Comparison of ENCODE assay signal across 1 cellular context in genomic region chr7:1473864-1474512, GRCh38.
TF ChIP-seq lines count a peak whose summit lies in the region.

No MANE protein-coding gene starts in this region.

TF ChIP-seq in K562, 482 proteins besides CTCF, POLR2A, EP300 and RAD21 (continued from another document and continues in another):
- peak; percentile 68 for TF ChIP-seq ZNF592 (IDR thresholded peaks at IDR 0.05)
- no peak for TF ChIP-seq NFYB (IDR thresholded peaks at IDR 0.05; ENCODE audit: extremely low read depth, insufficient read length)
- TF ChIP-seq ZFP91 (CRISPR knock-in tag; IDR thresholded peaks at IDR 0.05) = peak; percentile 66; the same call in 1 of the 2 replicates
- TF ChIP-seq MED1 (CRISPR knock-in tag; IDR thresholded peaks at IDR 0.05; ENCODE audit: borderline replicate concordance) = no peak
- peak; percentile 58; the same call in 1 of the 2 replicates for TF ChIP-seq ZKSCAN1 (IDR thresholded peaks at IDR 0.05; ENCODE audit: low read depth, low read length)
- no peak for TF ChIP-seq DDX20 (tag; IDR thresholded peaks at IDR 0.05; ENCODE audit: low read depth)
- TF ChIP-seq NR4A1 (CRISPR knock-in tag; IDR thresholded peaks at IDR 0.05) = no peak
- no peak for TF ChIP-seq NR4A1 (tag; IDR thresholded peaks at IDR 0.05)
- TF ChIP-seq HCFC1 (IDR thresholded peaks at IDR 0.05; ENCODE audit: low read depth, low read length) = peak; percentile 28; the same call in 1 of the 2 replicates
- 0 out of 2 replicates have a peak, but pooled peaks have one; percentile 33 for TF ChIP-seq SMARCA5 (IDR thresholded peaks at IDR 0.05)
- TF ChIP-seq BCL6 (CRISPR knock-in tag; IDR thresholded peaks at IDR 0.05) = no peak
- TF ChIP-seq ZNF408 (CRISPR knock-in tag; IDR thresholded peaks at IDR 0.05; ENCODE audit: low read depth) = no peak
- TF ChIP-seq TGIF2 (CRISPR knock-in tag; IDR thresholded peaks at IDR 0.05) = no peak
- TF ChIP-seq, protein P1, sequence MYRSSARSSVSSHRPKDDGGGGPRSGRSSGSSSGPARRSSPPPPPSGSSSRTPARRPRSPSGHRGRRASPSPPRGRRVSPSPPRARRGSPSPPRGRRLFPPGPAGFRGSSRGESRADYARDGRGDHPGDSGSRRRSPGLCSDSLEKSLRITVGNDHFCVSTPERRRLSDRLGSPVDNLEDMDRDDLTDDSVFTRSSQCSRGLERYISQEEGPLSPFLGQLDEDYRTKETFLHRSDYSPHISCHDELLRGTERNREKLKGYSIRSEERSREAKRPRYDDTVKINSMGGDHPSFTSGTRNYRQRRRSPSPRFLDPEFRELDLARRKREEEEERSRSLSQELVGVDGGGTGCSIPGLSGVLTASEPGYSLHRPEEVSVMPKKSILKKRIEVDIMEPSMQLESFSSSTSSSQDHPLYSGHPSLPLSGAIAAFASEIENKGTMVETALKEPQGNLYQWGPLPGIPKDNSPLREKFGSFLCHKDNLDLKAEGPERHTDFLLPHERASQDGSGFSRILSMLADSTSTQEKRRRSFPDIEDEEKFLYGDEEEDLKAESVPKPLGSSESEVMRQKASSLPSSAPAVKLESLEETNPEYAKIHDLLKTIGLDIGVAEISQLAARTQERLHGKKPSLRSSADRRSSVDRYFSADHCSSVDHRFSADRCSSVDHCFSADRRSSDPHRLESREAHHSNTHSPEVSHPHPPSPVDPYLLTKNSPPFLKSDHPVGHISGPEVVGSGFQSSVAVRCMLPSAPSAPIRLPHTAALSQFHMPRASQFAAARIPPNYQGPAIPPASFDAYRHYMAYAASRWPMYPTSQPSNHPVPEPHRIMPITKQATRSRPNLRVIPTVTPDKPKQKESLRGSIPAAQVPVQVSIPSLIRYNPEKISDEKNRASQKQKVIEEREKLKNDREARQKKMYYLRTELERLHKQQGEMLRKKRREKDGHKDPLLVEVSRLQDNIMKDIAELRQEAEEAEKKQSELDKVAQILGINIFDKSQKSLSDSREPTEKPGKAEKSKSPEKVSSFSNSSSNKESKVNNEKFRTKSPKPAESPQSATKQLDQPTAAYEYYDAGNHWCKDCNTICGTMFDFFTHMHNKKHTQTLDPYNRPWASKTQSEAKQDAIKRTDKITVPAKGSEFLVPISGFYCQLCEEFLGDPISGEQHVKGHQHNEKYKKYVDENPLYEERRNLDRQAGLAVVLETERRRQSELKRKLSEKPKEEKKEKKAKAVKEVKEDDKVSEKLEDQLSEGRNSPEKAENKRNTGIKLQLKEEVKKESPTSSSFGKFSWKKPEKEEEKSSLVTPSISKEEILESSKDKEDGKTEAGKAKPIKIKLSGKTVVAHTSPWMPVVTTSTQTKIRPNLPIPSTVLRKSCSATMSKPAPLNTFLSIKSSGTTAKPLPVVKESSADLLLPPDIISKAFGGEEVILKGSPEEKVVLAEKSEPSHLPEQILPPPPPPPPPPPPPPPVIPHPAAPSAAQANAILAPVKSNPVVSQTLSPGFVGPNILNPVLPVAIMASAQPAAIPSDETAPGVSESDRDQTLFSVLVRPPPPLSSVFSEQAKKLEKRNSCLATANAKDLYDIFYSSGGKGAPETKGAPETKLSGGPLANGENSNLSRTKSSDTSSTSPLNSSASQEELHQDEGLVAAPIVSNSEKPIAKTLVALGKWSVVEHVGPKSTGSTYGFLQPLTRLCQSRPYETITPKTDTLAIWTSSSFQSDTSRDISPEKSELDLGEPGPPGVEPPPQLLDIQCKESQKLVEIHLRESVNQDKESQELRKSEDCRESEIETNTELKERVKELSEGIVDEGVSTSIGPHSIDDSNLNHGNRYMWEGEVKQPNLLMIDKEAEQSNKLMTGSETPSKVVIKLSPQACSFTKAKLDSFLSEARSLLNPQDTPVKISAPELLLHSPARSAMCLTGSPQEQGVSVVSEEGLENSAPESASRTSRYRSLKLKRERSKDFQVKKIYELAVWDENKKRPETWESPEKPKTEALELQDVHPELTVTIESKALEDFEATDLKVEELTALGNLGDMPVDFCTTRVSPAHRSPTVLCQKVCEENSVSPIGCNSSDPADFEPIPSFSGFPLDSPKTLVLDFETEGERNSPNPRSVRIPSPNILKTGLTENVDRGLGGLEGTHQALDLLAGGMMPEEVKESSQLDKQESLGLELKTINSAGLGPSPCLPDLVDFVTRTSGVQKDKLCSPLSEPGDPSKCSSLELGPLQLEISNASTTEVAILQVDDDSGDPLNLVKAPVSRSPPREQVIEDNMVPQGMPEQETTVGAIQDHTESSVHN (IDR thresholded peaks at IDR 0.05; ENCODE audit: borderline replicate concordance in 1 of 2, low read depth in 1 of 2) = no peak
- TF ChIP-seq ZBTB49 (CRISPR knock-in tag; IDR thresholded peaks at IDR 0.05; ENCODE audit: borderline replicate concordance) = no peak
- no peak for TF ChIP-seq MAFK (IDR thresholded peaks at IDR 0.05; ENCODE audit: low read length)
- TF ChIP-seq HNRNPL (IDR thresholded peaks at IDR 0.05; ENCODE audit: low read depth, low read length) = no peak
- TF ChIP-seq LCOR (CRISPR knock-in tag; IDR thresholded peaks at IDR 0.05) = no peak
- TF ChIP-seq SNIP1 (IDR thresholded peaks at IDR 0.05; ENCODE audit: low read depth) = no peak
- TF ChIP-seq ARNT (IDR thresholded peaks at IDR 0.05) = no peak
- TF ChIP-seq, protein P2, sequence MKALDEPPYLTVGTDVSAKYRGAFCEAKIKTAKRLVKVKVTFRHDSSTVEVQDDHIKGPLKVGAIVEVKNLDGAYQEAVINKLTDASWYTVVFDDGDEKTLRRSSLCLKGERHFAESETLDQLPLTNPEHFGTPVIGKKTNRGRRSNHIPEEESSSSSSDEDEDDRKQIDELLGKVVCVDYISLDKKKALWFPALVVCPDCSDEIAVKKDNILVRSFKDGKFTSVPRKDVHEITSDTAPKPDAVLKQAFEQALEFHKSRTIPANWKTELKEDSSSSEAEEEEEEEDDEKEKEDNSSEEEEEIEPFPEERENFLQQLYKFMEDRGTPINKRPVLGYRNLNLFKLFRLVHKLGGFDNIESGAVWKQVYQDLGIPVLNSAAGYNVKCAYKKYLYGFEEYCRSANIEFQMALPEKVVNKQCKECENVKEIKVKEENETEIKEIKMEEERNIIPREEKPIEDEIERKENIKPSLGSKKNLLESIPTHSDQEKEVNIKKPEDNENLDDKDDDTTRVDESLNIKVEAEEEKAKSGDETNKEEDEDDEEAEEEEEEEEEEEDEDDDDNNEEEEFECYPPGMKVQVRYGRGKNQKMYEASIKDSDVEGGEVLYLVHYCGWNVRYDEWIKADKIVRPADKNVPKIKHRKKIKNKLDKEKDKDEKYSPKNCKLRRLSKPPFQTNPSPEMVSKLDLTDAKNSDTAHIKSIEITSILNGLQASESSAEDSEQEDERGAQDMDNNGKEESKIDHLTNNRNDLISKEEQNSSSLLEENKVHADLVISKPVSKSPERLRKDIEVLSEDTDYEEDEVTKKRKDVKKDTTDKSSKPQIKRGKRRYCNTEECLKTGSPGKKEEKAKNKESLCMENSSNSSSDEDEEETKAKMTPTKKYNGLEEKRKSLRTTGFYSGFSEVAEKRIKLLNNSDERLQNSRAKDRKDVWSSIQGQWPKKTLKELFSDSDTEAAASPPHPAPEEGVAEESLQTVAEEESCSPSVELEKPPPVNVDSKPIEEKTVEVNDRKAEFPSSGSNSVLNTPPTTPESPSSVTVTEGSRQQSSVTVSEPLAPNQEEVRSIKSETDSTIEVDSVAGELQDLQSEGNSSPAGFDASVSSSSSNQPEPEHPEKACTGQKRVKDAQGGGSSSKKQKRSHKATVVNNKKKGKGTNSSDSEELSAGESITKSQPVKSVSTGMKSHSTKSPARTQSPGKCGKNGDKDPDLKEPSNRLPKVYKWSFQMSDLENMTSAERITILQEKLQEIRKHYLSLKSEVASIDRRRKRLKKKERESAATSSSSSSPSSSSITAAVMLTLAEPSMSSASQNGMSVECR (CRISPR knock-in tag; IDR thresholded peaks at IDR 0.05) = peak; percentile 69
- no peak for TF ChIP-seq NFRKB (IDR thresholded peaks at IDR 0.05; ENCODE audit: low read depth)
- TF ChIP-seq ZNF655 (CRISPR knock-in tag; IDR thresholded peaks at IDR 0.05) = no peak
- no peak for TF ChIP-seq ZNF212 (CRISPR knock-in tag; IDR thresholded peaks at IDR 0.05)
- peak; percentile 36 for TF ChIP-seq POU5F1 (IDR thresholded peaks at IDR 0.05; ENCODE audit: borderline replicate concordance, low read depth, low read length, partially characterized antibody)
- no peak for TF ChIP-seq ZBTB2 (IDR thresholded peaks at IDR 0.05)
- TF ChIP-seq PTBP1 (IDR thresholded peaks at IDR 0.05; ENCODE audit: low read depth, low read length) = no peak
- TF ChIP-seq BRF1 (IDR thresholded peaks at IDR 0.05; ENCODE audit: borderline replicate concordance, extremely low read depth, insufficient read length) = no peak
